4 cellular contexts compared by ENCODE assay signal in the genomic region with DNA sequence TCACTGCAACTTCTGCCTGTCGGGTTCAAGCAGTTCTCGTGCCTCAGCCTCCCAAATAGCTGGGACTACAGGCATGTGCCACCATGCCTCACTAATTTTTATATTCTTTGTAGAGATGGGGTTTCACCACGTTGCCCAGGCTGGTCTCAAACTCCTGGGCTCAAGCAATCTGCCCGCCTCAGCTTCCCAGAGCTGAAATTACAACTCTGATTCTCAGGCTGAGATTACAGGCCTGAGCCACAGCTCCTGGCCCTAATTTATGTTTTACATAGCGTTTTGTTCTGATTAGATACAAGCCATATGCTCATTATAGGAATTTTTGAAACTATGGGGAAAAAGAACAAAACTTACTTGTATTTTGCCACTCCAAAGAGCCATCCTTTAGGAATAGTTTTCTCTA. TPM values are rescaled to one million over a fixed set of nuclear protein-coding genes. Genes with fewer than 3 reads are reported as not detected.
"Had no signal": no experiment of that assay in that cellular context is flagged by ENCODE, and none has a peak within 500 bp of the region (broad histone marks: within the 10 kb centered on the region; RNA-seq: fewer than 3 reads in every experiment).

No MANE protein-coding gene starts in this region.

RNA-seq across cellular contexts. Expression of a gene that starts 22.8 kb away (rescaled TPM):
- total RNA-seq: activated CD4-positive, alpha-beta T cell treated with anti-CD3 and anti-CD28 coated beads for 36 hours; activated CD4-positive, alpha-beta T cell treated with anti-CD3 and anti-CD28 coated beads, Interleukin-2, amount 10 ng/mL, durations not matched to agents 7 days and 5 days; activated CD8-positive, alpha-beta T cell treated with anti-CD3 and anti-CD28 coated beads, Interleukin-2, amount 10 ng/mL, durations not matched to agents 7 days and 5 days; T-helper 17 cell had no signal
